ENCODE assay signal across 33 cellular contexts in the genomic region with DNA sequence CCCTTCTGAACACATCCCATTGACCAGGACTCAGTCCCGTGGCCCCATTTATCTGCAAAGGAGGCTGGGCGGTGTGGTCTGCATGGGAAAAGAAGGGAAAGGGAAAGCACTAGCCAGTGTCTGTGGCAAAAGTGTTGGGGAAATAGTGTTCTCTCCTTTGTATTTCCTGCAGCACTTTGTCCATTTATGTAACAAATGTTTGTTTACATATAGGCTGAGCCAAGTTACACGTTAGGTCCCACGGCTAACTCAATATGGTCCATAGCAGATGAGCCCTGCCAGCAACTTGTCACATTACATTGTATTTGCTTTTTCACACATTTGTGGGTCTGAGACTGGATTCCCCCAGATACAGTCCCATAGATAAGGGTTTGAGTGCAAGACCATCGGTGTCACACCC.
"Had no signal": no experiment of that assay in that cellular context is flagged by ENCODE, and none has a peak within 500 bp of the region (broad histone marks: within the 10 kb centered on the region; RNA-seq: fewer than 3 reads in every experiment).

No MANE protein-coding gene starts in this region.

- DNase-seq: Karpas-422, Kasumi-1, MG63, MM.1S, MV-4-11, NCI-H1048, NCI-H1092, NCI-H1092 treated with DMSO at 0.1 percent for 48 hours, NCI-H1105, NCI-H1417, NCI-H1417 treated with DMSO at 0.1 percent for 48 hours, NCI-H1436, NCI-H146, NCI-H1694, NCI-H1694 treated with DMSO at 0.1 percent for 48 hours, NCI-H187, NCI-H187 treated with DMSO at 0.1 percent for 48 hours, NCI-H1930, NCI-H2029, NCI-H2029 treated with DMSO at 0.1 percent for 48 hours, NCI-H2081, NCI-H2081 treated with DMSO at 0.1 percent for 48 hours, NCI-H2107, NCI-H2171, NCI-H2171 treated with DMSO at 0.1 percent for 48 hours, NCI-H2227 treated with DMSO at 0.1 percent for 48 hours, NCI-H226, NCI-H446, NCI-H446 treated with DMSO at 0.1 percent for 48 hours, NCI-H510A, NCI-H510A treated with DMSO at 0.1 percent for 48 hours, NCI-H524 had no signal

- H3K27ac ChIP-seq: KMS-11 had no signal

- H3K36me3 ChIP-seq: MG63 had no signal

- H3K9ac ChIP-seq: KMS-11 had no signal

- H3K4me2 ChIP-seq: KMS-11 had no signal

- H3K4me3 ChIP-seq: MG63 had no signal
